Comparison of ENCODE assay signal across 11 cellular contexts in the genomic region with DNA sequence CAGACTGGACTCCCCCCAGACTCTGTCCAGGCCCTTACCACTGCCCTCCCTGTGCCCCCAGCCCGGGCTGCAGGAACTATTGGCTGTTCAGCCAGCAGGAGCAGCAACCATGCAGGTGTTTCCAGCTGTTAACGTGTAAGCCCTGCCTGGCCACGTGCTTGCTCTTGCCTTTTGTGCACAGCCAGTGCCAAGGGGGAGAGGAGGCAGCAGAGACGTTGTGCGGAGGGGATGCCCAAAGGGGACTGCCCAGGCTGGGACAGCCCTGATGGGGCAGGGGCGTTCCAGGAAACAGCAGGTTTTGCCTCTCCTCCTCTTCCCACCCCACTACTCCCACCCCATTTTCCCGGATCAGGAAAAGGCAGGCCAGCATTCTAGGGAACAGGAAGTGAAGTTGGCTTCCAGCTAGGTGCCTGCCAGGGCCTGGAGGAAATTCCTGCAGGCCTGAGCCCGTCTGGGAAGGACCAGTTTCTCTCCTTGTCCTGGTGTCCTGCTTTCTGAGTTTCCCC. TPM values are rescaled to one million over a fixed set of nuclear protein-coding genes. Genes with fewer than 3 reads are reported as not detected.
A peak's percentile ranks its signal among the peaks of the same experiment; 100 is the strongest.
DNase-seq lines count a peak whose midpoint lies in the region; ATAC-seq and TF ChIP-seq lines count a peak whose summit lies in the region.
"Had no signal": no experiment of that assay in that cellular context is flagged by ENCODE, and none has a peak within 500 bp of the region (broad histone marks: within the 10 kb centered on the region; RNA-seq: fewer than 3 reads in every experiment).

No MANE protein-coding gene starts in this region.

- peaks cover 7% of the 10 kb centered on the region for H3K36me3 ChIP-seq in mammary epithelial cell (ENCODE audit: insufficient read depth, low read length)

- H3K9me3 ChIP-seq in mammary epithelial cell (replicated peaks; ENCODE audit: insufficient read depth, low read length) = no peaks in the 10 kb centered on the region

- no peak for TF ChIP-seq POLR2A in erythroblast (IDR thresholded peaks at IDR 0.05; ENCODE audit: low read length)

- H3K9me3 Mint-ChIP-seq in stimulated activated naive B cell treated with anti-CD40 and anti-IgM and Interleukin-4, amounts not matched to agents 10 μg/mL and 1 μg/mL and 100 μg/mL, for 72 hours = no peaks in the 10 kb centered on the region
- H3K9me3 Mint-ChIP-seq: activated CD4-positive, alpha-beta T cell treated with anti-CD3 and anti-CD28 coated beads, Interleukin-2, amount 10 ng/mL, durations not matched to agents 7 days and 5 days had no signal

- in situ Hi-C loops in mammary epithelial cell (cut with MboI; ENCODE audit: low sequenced_read_pairs in 2 of 2) = no loop called here

- WGBS in mammary epithelial cell (ENCODE audit: low coverage, missing lambda C conversion rate) = 16% methylated on average over 5 of the region's 8 CpGs

- peak overlapping the region; percentile 50 for H2AFZ ChIP-seq in mammary epithelial cell (ENCODE audit: low read depth, low read length)

- peak; percentile 41 for DNase-seq in HPDE6-E6E7 (ENCODE audit: extremely low spot score)
- peak; percentile 40 for DNase-seq in mammary epithelial cell
- peak; percentile 35 for DNase-seq in kidney tubule cell (ENCODE audit: low spot score)
- DNase-seq in stimulated activated naive B cell treated with anti-CD40 and anti-IgM and Interleukin-4, amounts not matched to agents 10 μg/mL and 1 μg/mL and 100 μg/mL, for 72 hours = no peak
- no peak for DNase-seq in GF-D8 (lab: John Stamatoyannopoulos, UW)
- no peak for DNase-seq in NCI-H2081 treated with DMSO at 0.1 percent for 48 hours (lab: John Stamatoyannopoulos, UW)
- DNase-seq in erythroblast (lab: John Stamatoyannopoulos, UW) = no peak
- DNase-seq in COLO829 (ENCODE audit: low spot score) = no peak
- DNase-seq: activated CD4-positive, alpha-beta T cell treated with anti-CD3 and anti-CD28 coated beads, Interleukin-2, amount 10 ng/mL, durations not matched to agents 7 days and 5 days; NCI-H146; stimulated activated CD4-positive, alpha-beta T cell treated with anti-CD3 and anti-CD28 coated beads, Interleukin-4, amount 100 ng/mL, for 4 hours had no signal

- BruUV-seq in mammary epithelial cell (replicated peaks; lab: Mats Ljungman, UMichigan) = no TSS peak

- peaks cover 89% of the 10 kb centered on the region for H3K79me2 ChIP-seq in mammary epithelial cell (ENCODE audit: insufficient read depth, low read length)

- CTCF ChIA-PET in mammary epithelial cell (lab: Charles Lee; ENCODE audit: low non-redundant PET) = no interaction called here

- dilution Hi-C loops in mammary epithelial cell (cut with HindIII; ENCODE audit: low sequenced_read_pairs) = no loop called here

- no peak overlapping the region for H3K9ac ChIP-seq in mammary epithelial cell (ENCODE audit: insufficient read depth, low read length)

- no peaks in the 10 kb centered on the region for H3K27me3 Mint-ChIP-seq in stimulated activated naive B cell treated with anti-CD40 and anti-IgM and Interleukin-4, amounts not matched to agents 10 μg/mL and 1 μg/mL and 100 μg/mL, for 72 hours
- H3K27me3 Mint-ChIP-seq: activated CD4-positive, alpha-beta T cell treated with anti-CD3 and anti-CD28 coated beads, Interleukin-2, amount 10 ng/mL, durations not matched to agents 7 days and 5 days had no signal

- no peaks in the 10 kb centered on the region for H4K20me1 ChIP-seq in mammary epithelial cell (ENCODE audit: insufficient read depth, low read length)

- peak overlapping the region; percentile 83 for H3K27ac Mint-ChIP-seq in stimulated activated naive B cell treated with anti-CD40 and anti-IgM and Interleukin-4, amounts not matched to agents 10 μg/mL and 1 μg/mL and 100 μg/mL, for 72 hours
- H3K27ac Mint-ChIP-seq: activated CD4-positive, alpha-beta T cell treated with anti-CD3 and anti-CD28 coated beads, Interleukin-2, amount 10 ng/mL, durations not matched to agents 7 days and 5 days had no signal

- peak overlapping the region; percentile 35 for H3K4me2 ChIP-seq in mammary epithelial cell (ENCODE audit: insufficient read depth, low read depth, low read length)

- no peak overlapping the region for H3K27ac ChIP-seq in mammary epithelial cell (ENCODE audit: insufficient read depth, low read depth, low read length)

- peaks cover 21% of the 10 kb centered on the region for H3K4me1 ChIP-seq in mammary epithelial cell (ENCODE audit: insufficient read depth, low read length)

- no peak overlapping the region for H3K4me3 ChIP-seq in mammary epithelial cell (replicated peaks in 1 of 3; ENCODE audit: insufficient read depth in 1 of 3, low read depth in 2 of 3, low read length in 3 of 3)

- peaks cover 26 to 56% of the 10 kb centered on the region in 2 donors for H3K36me3 Mint-ChIP-seq in stimulated activated naive B cell treated with anti-CD40 and anti-IgM and Interleukin-4, amounts not matched to agents 10 μg/mL and 1 μg/mL and 100 μg/mL, for 72 hours

- intact Hi-C loops in mammary epithelial cell (cut with micrococcal nuclease) = no loop called here

- peaks cover 30 to 40% of the 10 kb centered on the region in 2 donors for H3K4me1 Mint-ChIP-seq in stimulated activated naive B cell treated with anti-CD40 and anti-IgM and Interleukin-4, amounts not matched to agents 10 μg/mL and 1 μg/mL and 100 μg/mL, for 72 hours

- H3K27me3 ChIP-seq in mammary epithelial cell (ENCODE audit: insufficient read depth, low read length) = no peaks in the 10 kb centered on the region

- ATAC-seq in stimulated activated naive B cell treated with anti-CD40 and anti-IgM and Interleukin-4, amounts not matched to agents 10 μg/mL and 1 μg/mL and 100 μg/mL, for 72 hours (replicated peaks) = peak in 1 of 2 donors; percentile 78

- peak overlapping the region in 1 of 2 donors; percentile 36 for H3K4me3 Mint-ChIP-seq in stimulated activated naive B cell treated with anti-CD40 and anti-IgM and Interleukin-4, amounts not matched to agents 10 μg/mL and 1 μg/mL and 100 μg/mL, for 72 hours
- H3K4me3 Mint-ChIP-seq: activated CD4-positive, alpha-beta T cell treated with anti-CD3 and anti-CD28 coated beads, Interleukin-2, amount 10 ng/mL, durations not matched to agents 7 days and 5 days had no signal

- TF ChIP-seq CTCF in mammary epithelial cell (conservative IDR thresholded peaks at IDR 0.05 in 1 of 2, IDR thresholded peaks at IDR 0.05 in 1 of 2; ENCODE audit: extremely low read depth in 1 of 2, insufficient read depth in 1 of 2, low read depth in 1 of 2, low read length in 2 of 2) = no peak

RNA-seq across cellular contexts. Expression of a gene that starts 38.9 kb away (rescaled TPM):
- 100 to 1,000 TPM; 111 to 154 TPM for total RNA-seq in mammary epithelial cell
- 92.4 TPM for polyA plus RNA-seq in mammary epithelial cell
- 211 TPM for polyA minus RNA-seq in mammary epithelial cell

RNA-seq across cellular contexts. Expression of a gene that starts 55.2 kb away (rescaled TPM):
- total RNA-seq in mammary epithelial cell = 1,000 to 10,000 TPM in 1 of 2 donors, 100 to 1,000 TPM in 1; 693 to 1,265 TPM
- polyA plus RNA-seq in mammary epithelial cell = 2,470 TPM
- polyA minus RNA-seq in mammary epithelial cell = 585 TPM

RNA-seq across cellular contexts. Expression of a gene that starts 58.5 kb away (rescaled TPM):
- total RNA-seq in mammary epithelial cell = not detected
- polyA plus RNA-seq in mammary epithelial cell = not detected
- polyA minus RNA-seq in mammary epithelial cell = not detected
- total RNA-seq: activated CD4-positive, alpha-beta T cell treated with anti-CD3 and anti-CD28 coated beads, Interleukin-2, amount 10 ng/mL, durations not matched to agents 7 days and 5 days had no signal

Comparison
In these comparisons a context has a peak if more than half of its experiments do, and no peak if none do; other contexts are left out.
1. DNase-seq: peak in HPDE6-E6E7 (single experiment), mammary epithelial cell (single experiment) and kidney tubule cell (single experiment); none in stimulated activated naive B cell treated with anti-CD40 and anti-IgM and Interleukin-4, amounts not matched to agents 10 μg/mL and 1 μg/mL and 100 μg/mL, for 72 hours (single experiment), GF-D8 (single experiment), NCI-H2081 treated with DMSO at 0.1 percent for 48 hours (single experiment), erythroblast (0 of 2) and COLO829 (single experiment).